ENCODE assay signal across 8 cellular contexts in the genomic region with DNA sequence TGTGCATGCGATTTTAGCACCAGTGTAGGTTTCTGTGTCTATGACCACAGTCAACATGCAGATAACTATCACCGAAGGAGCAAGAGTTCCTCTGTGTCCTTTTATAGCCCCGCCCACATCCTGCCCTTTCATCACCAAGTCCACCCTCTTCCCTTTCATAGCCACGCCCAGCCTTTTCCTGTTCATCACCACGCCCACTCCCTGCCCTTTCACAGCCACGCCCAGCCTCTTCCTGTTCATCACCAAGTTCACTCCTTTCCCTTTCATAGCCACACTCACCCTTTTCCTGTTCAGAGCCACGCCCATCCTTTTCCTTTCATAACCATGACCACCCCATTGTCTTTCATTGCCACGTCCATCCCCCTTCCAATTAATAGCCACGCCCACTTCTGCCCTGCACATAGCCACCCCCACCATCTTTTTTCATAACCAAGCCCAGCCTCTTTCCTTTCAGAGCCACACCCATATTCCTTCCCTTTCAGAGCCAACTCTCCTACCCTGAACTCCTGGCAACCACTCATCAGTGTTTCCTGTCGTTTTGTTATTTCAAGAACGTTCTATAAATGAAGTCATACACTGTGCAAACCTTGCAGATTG.
A peak's percentile ranks its signal among the peaks of the same experiment; 100 is the strongest.
DNase-seq lines count a peak whose midpoint lies in the region; ATAC-seq lines count a peak whose summit lies in the region.

No MANE protein-coding gene starts in this region.

- H3K4ac ChIP-seq in mesenchymal stem cell (ENCODE audit: low read depth in 1 of 2, low read length in 2 of 2): no peak overlapping the region

- H2BK120ac ChIP-seq in mesenchymal stem cell (ENCODE audit: low read depth, low read length): no peak overlapping the region

- no peak overlapping the region for H2BK5ac ChIP-seq in mesenchymal stem cell (ENCODE audit: low read depth, low read length, poor library complexity, severe bottlenecking)

- H4K8ac ChIP-seq in mesenchymal stem cell (ENCODE audit: low read length): no peak overlapping the region

- no peak overlapping the region for H3K4me3 ChIP-seq in mesenchymal stem cell (ENCODE audit: insufficient read depth in 1 of 2, low read depth in 1 of 2, low read length in 2 of 2)

- H3K14ac ChIP-seq in mesenchymal stem cell (ENCODE audit: low read length in 2 of 2): no peak overlapping the region

- H2AK5ac ChIP-seq in mesenchymal stem cell (ENCODE audit: low read length, severe bottlenecking): no peak overlapping the region

- H2AFZ ChIP-seq in mesenchymal stem cell (ENCODE audit: low read depth, low read length): no peak overlapping the region

- no peak overlapping the region for H2BK15ac ChIP-seq in mesenchymal stem cell (ENCODE audit: low read depth, poor library complexity, severe bottlenecking)

- H3K27ac ChIP-seq in mesenchymal stem cell (ENCODE audit: low read length, poor library complexity, severe bottlenecking): no peak overlapping the region

- whole genome bisulfite sequencing in mesenchymal stem cell: 71% methylated on average over 11 of the region's 11 CpGs

- H3K23ac ChIP-seq in mesenchymal stem cell (ENCODE audit: low read length in 2 of 2): no peak overlapping the region

- no peak overlapping the region for H3K9ac ChIP-seq in mesenchymal stem cell (ENCODE audit: low read length)

- H3K36me3 ChIP-seq in mesenchymal stem cell (ENCODE audit: control insufficient read depth in 1 of 2, insufficient read depth in 2 of 2, low read depth in 1 of 2, low read length in 2 of 2): no peaks in the 10 kb centered on the region

- DNase-seq in NCI-H2171 treated with DMSO at 0.1 percent for 48 hours (lab: John Stamatoyannopoulos, UW) (peak; percentile 42), activated T-cell treated with anti-CD3 and anti-CD28 coated beads for 24 hours (ENCODE audit: low read depth) (peak; percentile 59), glomerular endothelial cell (ENCODE audit: extremely low read depth, low read depth, low spot score) (peak; percentile 69), mesenchymal stem cell (no peak), SIG-M5 (lab: John Stamatoyannopoulos, UW) (no peak)
- peak; percentile 3 to 29 (median 18) for DNase-seq in stimulated activated CD4-positive, alpha-beta T cell treated with anti-CD3 and anti-CD28 coated beads, TNF-alpha, amount 100 ng/mL, for 1 hour (ENCODE audit: low read depth in 3 of 3, low spot score in 1 of 3)

- ATAC-seq in GM21390 (IDR thresholded peaks at IDR 0.05; ENCODE audit: unreplicated experiment): peak; percentile 79
- no peak for ATAC-seq in GM19452 (IDR thresholded peaks at IDR 0.05; ENCODE audit: unreplicated experiment)

- H4K91ac ChIP-seq in mesenchymal stem cell (ENCODE audit: low read length): no peak overlapping the region

- H3K4me1 ChIP-seq in mesenchymal stem cell (ENCODE audit: control insufficient read depth, insufficient read depth, low read depth, low read length): no peaks in the 10 kb centered on the region

- H3K27me3 ChIP-seq in mesenchymal stem cell (ENCODE audit: control insufficient read depth in 1 of 2, insufficient read depth in 1 of 2, low read length in 2 of 2): no peaks in the 10 kb centered on the region

- H3K18ac ChIP-seq in mesenchymal stem cell (ENCODE audit: low read depth in 1 of 2, low read length in 2 of 2): no peak overlapping the region

- H2BK12ac ChIP-seq in mesenchymal stem cell (ENCODE audit: low read length in 2 of 2): no peak overlapping the region

- H3K9me3 ChIP-seq in mesenchymal stem cell (ENCODE audit: control insufficient read depth, low read length): peaks cover 3% of the 10 kb centered on the region

- H3K4me2 ChIP-seq in mesenchymal stem cell (ENCODE audit: low read length, poor library complexity, severe bottlenecking): no peak overlapping the region

- no peaks in the 10 kb centered on the region for H3K79me1 ChIP-seq in mesenchymal stem cell (replicated peaks; ENCODE audit: low read length, poor library complexity, severe bottlenecking)

Comparison
In these comparisons a context has a peak if more than half of its experiments do, and no peak if none do; other contexts are left out.
1. DNase-seq: peak in NCI-H2171 treated with DMSO at 0.1 percent for 48 hours (single experiment), activated T-cell treated with anti-CD3 and anti-CD28 coated beads for 24 hours (single experiment), glomerular endothelial cell (single experiment) and stimulated activated CD4-positive, alpha-beta T cell treated with anti-CD3 and anti-CD28 coated beads, TNF-alpha, amount 100 ng/mL, for 1 hour (3 of 3); none in mesenchymal stem cell (single experiment) and SIG-M5 (single experiment).